Comparison of ENCODE assay signal across 26 cellular contexts in the genomic region with DNA sequence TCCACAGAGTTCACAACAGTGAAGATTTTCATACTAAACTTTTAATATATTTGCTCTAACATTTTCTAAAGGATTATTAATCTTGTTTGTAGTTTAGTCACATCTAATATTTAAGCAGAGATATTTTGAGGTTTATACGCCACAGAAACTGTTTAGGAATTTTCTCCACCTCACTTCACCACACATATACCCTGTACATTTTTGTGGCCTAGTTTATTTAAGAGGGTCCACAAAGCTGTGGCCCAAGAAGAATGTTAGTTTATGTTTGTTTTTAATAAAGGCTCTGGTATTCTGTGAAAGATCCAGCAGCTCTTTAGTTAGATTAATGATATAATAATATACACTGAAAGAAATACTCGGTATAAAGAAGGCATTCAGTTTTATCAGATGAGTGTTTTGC.
"Had no signal": no experiment of that assay in that cellular context is flagged by ENCODE, and none has a peak within 500 bp of the region (broad histone marks: within the 10 kb centered on the region; RNA-seq: fewer than 3 reads in every experiment).

No MANE protein-coding gene starts in this region.

- ATAC-seq: activated CD8-positive, alpha-beta memory T cell treated with anti-CD3 and anti-CD28 coated beads, Interleukin-2, amount 10 ng/mL, durations not matched to agents 7 days and 5 days; activated CD8-positive, alpha-beta T cell treated with anti-CD3 and anti-CD28 coated beads for 36 hours; activated naive CD8-positive, alpha-beta T cell treated with anti-CD3 and anti-CD28 coated beads, Interleukin-2, amount 50 U/mL, for 24 hours; esophagus mucosa; foreskin keratinocyte; heart right ventricle; left cardiac atrium; left ventricle myocardium superior; pancreas had no signal

- H3K4me1 Mint-ChIP-seq: activated naive CD8-positive, alpha-beta T cell treated with anti-CD3 and anti-CD28 coated beads, Interleukin-2, amount 50 U/mL, for 24 hours; endodermal cell; nephron progenitor cell had no signal

- H3K4me3 ChIP-seq: heart right ventricle, pancreas, prostate gland, spleen, tibial nerve had no signal

- H3K36me3 ChIP-seq: prostate gland had no signal

- H3K4me1 ChIP-seq: foreskin keratinocyte, pancreas, prostate gland, tibial nerve had no signal

- H3K27ac ChIP-seq: brain microvascular endothelial cell, foreskin keratinocyte, heart right ventricle, neutrophil, pancreas, prostate gland, tibial nerve had no signal

- DNase-seq: activated CD4-positive, alpha-beta T cell treated with anti-CD3 and anti-CD28 coated beads, Interleukin-2, amount 50 U/mL, for 1 hour; activated CD8-positive, alpha-beta memory T cell treated with anti-CD3 and anti-CD28 coated beads, Interleukin-2, amount 10 ng/mL, durations not matched to agents 7 days and 5 days; activated CD8-positive, alpha-beta T cell treated with anti-CD3 and anti-CD28 coated beads for 36 hours; activated naive CD8-positive, alpha-beta T cell treated with anti-CD3 and anti-CD28 coated beads, Interleukin-2, amount 50 U/mL, for 24 hours; activated T-cell treated with anti-CD3 and anti-CD28 coated beads, Interleukin-2, amount 50 U/mL, for 48 hours; brain microvascular endothelial cell; endodermal cell; foreskin keratinocyte; heart right ventricle; left cardiac atrium; left ventricle myocardium superior; nephron progenitor cell; pancreas; retina; spleen; stimulated activated naive CD4-positive, alpha-beta T cell treated with Interleukin-2 at 50 U/mL for 16 hours; SW 1271; T-helper 9 cell had no signal

- H3K27ac Mint-ChIP-seq: activated CD8-positive, alpha-beta memory T cell treated with anti-CD3 and anti-CD28 coated beads, Interleukin-2, amount 10 ng/mL, durations not matched to agents 7 days and 5 days; activated CD8-positive, alpha-beta T cell treated with anti-CD3 and anti-CD28 coated beads for 36 hours; activated naive CD4-positive, alpha-beta T cell treated with anti-CD3 and anti-CD28 coated beads, Interleukin-2, amount 50 U/mL, for 24 hours; activated naive CD8-positive, alpha-beta T cell treated with anti-CD3 and anti-CD28 coated beads, Interleukin-2, amount 50 U/mL, for 24 hours; activated T-helper 2 cell treated with anti-CD3 and anti-CD28 coated beads, Interferon-gamma antibody, Interleukin-2, Interleukin-4, amounts not matched to agents 10 μg/mL and 5 μg/mL and 100 μg/mL, durations not matched to agents 14 hours and 24 hours and 36 hours; nephron progenitor cell; T-helper 1 cell treated with Interleukin-12 subunit alpha and Interleukin-12 subunit beta and Interleukin-4 antibody, amounts not matched to agents 30 μg/mL and 1 μg/mL, for 36 hours had no signal

- H3K9me3 ChIP-seq: heart right ventricle, neutrophil, pancreas, prostate gland, spleen, tibial nerve had no signal

- H3K27me3 ChIP-seq: brain microvascular endothelial cell, foreskin keratinocyte, heart right ventricle, neutrophil, pancreas, spleen, tibial nerve had no signal

- H3K9me3 Mint-ChIP-seq: activated CD8-positive, alpha-beta T cell treated with anti-CD3 and anti-CD28 coated beads for 36 hours; activated naive CD4-positive, alpha-beta T cell treated with anti-CD3 and anti-CD28 coated beads, Interleukin-2, amount 50 U/mL, for 24 hours; activated naive CD8-positive, alpha-beta T cell treated with anti-CD3 and anti-CD28 coated beads, Interleukin-2, amount 50 U/mL, for 24 hours; activated T-helper 2 cell treated with anti-CD3 and anti-CD28 coated beads, Interferon-gamma antibody, Interleukin-2, Interleukin-4, amounts not matched to agents 10 μg/mL and 5 μg/mL and 100 μg/mL, durations not matched to agents 14 hours and 24 hours and 36 hours; dendritic cell treated with granulocyte-macrophage colony-stimulating factor and Interleukin-4, amounts not matched to agents 40 ng/mL and 50 ng/mL, for 4 days; endodermal cell; nephron progenitor cell; T-helper 1 cell treated with Interleukin-12 subunit alpha and Interleukin-12 subunit beta and Interleukin-4 antibody, amounts not matched to agents 30 μg/mL and 1 μg/mL, for 36 hours had no signal

- H3K4me3 Mint-ChIP-seq: activated CD8-positive, alpha-beta memory T cell treated with anti-CD3 and anti-CD28 coated beads, Interleukin-2, amount 10 ng/mL, durations not matched to agents 7 days and 5 days; activated CD8-positive, alpha-beta T cell treated with anti-CD3 and anti-CD28 coated beads for 36 hours; activated naive CD4-positive, alpha-beta T cell treated with anti-CD3 and anti-CD28 coated beads, Interleukin-2, amount 50 U/mL, for 24 hours; activated naive CD8-positive, alpha-beta T cell treated with anti-CD3 and anti-CD28 coated beads, Interleukin-2, amount 50 U/mL, for 24 hours; dendritic cell treated with granulocyte-macrophage colony-stimulating factor and Interleukin-4, amounts not matched to agents 40 ng/mL and 50 ng/mL, for 4 days; endodermal cell; nephron progenitor cell; T-helper 1 cell treated with Interleukin-12 subunit alpha and Interleukin-12 subunit beta and Interleukin-4 antibody, amounts not matched to agents 30 μg/mL and 1 μg/mL, for 36 hours had no signal

- H3K27me3 Mint-ChIP-seq: activated CD8-positive, alpha-beta memory T cell treated with anti-CD3 and anti-CD28 coated beads, Interleukin-2, amount 10 ng/mL, durations not matched to agents 7 days and 5 days; activated CD8-positive, alpha-beta T cell treated with anti-CD3 and anti-CD28 coated beads for 36 hours; activated naive CD4-positive, alpha-beta T cell treated with anti-CD3 and anti-CD28 coated beads, Interleukin-2, amount 50 U/mL, for 24 hours; activated naive CD8-positive, alpha-beta T cell treated with anti-CD3 and anti-CD28 coated beads, Interleukin-2, amount 50 U/mL, for 24 hours; dendritic cell treated with granulocyte-macrophage colony-stimulating factor and Interleukin-4, amounts not matched to agents 40 ng/mL and 50 ng/mL, for 4 days had no signal
